Comparison of ENCODE assay signal across 8 cellular contexts in genomic region chr6:39865011-39865888, GRCh38.
A peak's percentile ranks its signal among the peaks of the same experiment; 100 is the strongest.
DNase-seq lines count a peak whose midpoint lies in the region; ATAC-seq and TF ChIP-seq lines count a peak whose summit lies in the region.

No MANE protein-coding gene starts in this region.

- intact Hi-C loops in esophagus squamous epithelium (cut with DNase I): no loop called here

- no peaks in the 10 kb centered on the region for H3K9me3 Mint-ChIP-seq in natural killer cell treated with Interleukin-12 subunit alpha and Interleukin-12 subunit beta and Interleukin-15 and Interleukin-18, amount 100 ng/mL, for 72 hours

- TF ChIP-seq POLR2A in esophagus squamous epithelium (IDR thresholded peaks at IDR 0.05): no peak

- peaks cover 0 to 15% (median 0%) of the 10 kb centered on the region in 3 donors for H3K4me1 ChIP-seq in esophagus squamous epithelium

- WGBS in esophagus squamous epithelium, 2 donors: 46 to 49% methylated on average over 13 to 14 of the region's 15 CpGs

- peak in 5 of 6 experiments; percentile 47 to 81 (median 62) for TF ChIP-seq CTCF in esophagus squamous epithelium (IDR thresholded peaks at IDR 0.05)

- H3K27ac ChIP-seq in esophagus squamous epithelium: no peak overlapping the region

- H3K36me3 ChIP-seq in esophagus squamous epithelium: peaks cover 0 to 21% (median 0%) of the 10 kb centered on the region in 3 donors

- no peak for ATAC-seq in natural killer cell treated with Interleukin-12 subunit alpha and Interleukin-12 subunit beta and Interleukin-15 and Interleukin-18, amount 100 ng/mL, for 72 hours

- no peaks in the 10 kb centered on the region for H3K9me3 ChIP-seq in esophagus squamous epithelium

- H3K4me3 ChIP-seq in esophagus squamous epithelium: no peak overlapping the region

- H3K27ac Mint-ChIP-seq in natural killer cell treated with Interleukin-12 subunit alpha and Interleukin-12 subunit beta and Interleukin-15 and Interleukin-18, amount 100 ng/mL, for 72 hours: no peak overlapping the region

- peak; percentile 25 for DNase-seq in NK-92 treated with Interleukin-12 subunit alpha and Interleukin-12 subunit beta, amount 100 ng/mL, for 24 hours (lab: John Stamatoyannopoulos, UW)
- no peak for DNase-seq in NK-92 (lab: John Stamatoyannopoulos, UW; ENCODE audit: unreplicated experiment)
- peak; percentile 71 for DNase-seq in NCI-H2029 (lab: John Stamatoyannopoulos, UW)
- DNase-seq in activated CD8-positive, alpha-beta memory T cell treated with anti-CD3 and anti-CD28 coated beads, Interleukin-2, amount 50 U/mL, for 1 hour (ENCODE audit: extremely low read depth): peak; percentile 21
- DNase-seq in esophagus squamous epithelium (lab: John Stamatoyannopoulos, UW): no peak
- peak; percentile 79 for DNase-seq in natural killer cell treated with Interleukin-12 subunit alpha and Interleukin-12 subunit beta and Interleukin-15 and Interleukin-18, amount 100 ng/mL, for 72 hours (ENCODE audit: low spot score)
- DNase-seq in stromal cell of bone marrow (ENCODE audit: low read depth): peak; percentile 49
- no peak for DNase-seq in T1000 (lab: John Stamatoyannopoulos, UW)

- H3K27me3 Mint-ChIP-seq in natural killer cell treated with Interleukin-12 subunit alpha and Interleukin-12 subunit beta and Interleukin-15 and Interleukin-18, amount 100 ng/mL, for 72 hours: peaks cover 20 to 30% of the 10 kb centered on the region in 2 donors

- H3K4me3 Mint-ChIP-seq in natural killer cell treated with Interleukin-12 subunit alpha and Interleukin-12 subunit beta and Interleukin-15 and Interleukin-18, amount 100 ng/mL, for 72 hours: no peak overlapping the region

- no peaks in the 10 kb centered on the region for H3K36me3 Mint-ChIP-seq in natural killer cell treated with Interleukin-12 subunit alpha and Interleukin-12 subunit beta and Interleukin-15 and Interleukin-18, amount 100 ng/mL, for 72 hours

- H3K4me1 Mint-ChIP-seq in natural killer cell treated with Interleukin-12 subunit alpha and Interleukin-12 subunit beta and Interleukin-15 and Interleukin-18, amount 100 ng/mL, for 72 hours (ENCODE audit: low read depth in 2 of 2): no peaks in the 10 kb centered on the region

- H3K27me3 ChIP-seq in esophagus squamous epithelium: no peaks in the 10 kb centered on the region

Comparison
In these comparisons a context has a peak if more than half of its experiments do, and no peak if none do; other contexts are left out.
1. DNase-seq: peak in NK-92 treated with Interleukin-12 subunit alpha and Interleukin-12 subunit beta, amount 100 ng/mL, for 24 hours (single experiment), NCI-H2029 (single experiment), activated CD8-positive, alpha-beta memory T cell treated with anti-CD3 and anti-CD28 coated beads, Interleukin-2, amount 50 U/mL, for 1 hour (single experiment), natural killer cell treated with Interleukin-12 subunit alpha and Interleukin-12 subunit beta and Interleukin-15 and Interleukin-18, amount 100 ng/mL, for 72 hours (single experiment) and stromal cell of bone marrow (single experiment); none in NK-92 (single experiment), esophagus squamous epithelium (single experiment) and T1000 (single experiment).